17 cellular contexts compared by ENCODE assay signal in the genomic region with DNA sequence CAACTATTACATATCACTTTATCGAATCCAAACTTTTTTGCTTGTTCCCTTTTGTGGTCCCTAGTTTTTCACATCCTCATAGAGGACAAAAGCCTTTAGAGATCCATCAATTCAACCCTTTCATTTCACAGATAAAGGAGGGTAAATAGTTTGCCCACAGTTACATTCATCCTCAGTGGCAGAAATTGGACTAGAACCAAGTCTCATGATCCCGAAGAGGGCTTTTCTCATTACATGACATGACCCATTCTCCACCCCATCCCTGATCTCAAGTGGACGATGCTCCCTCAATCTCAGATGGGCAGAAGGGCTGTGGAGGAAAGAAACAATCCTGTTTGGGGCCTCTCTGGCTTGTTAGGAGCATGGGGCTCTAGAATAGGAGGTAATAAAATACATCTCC. TPM values are rescaled to one million over a fixed set of nuclear protein-coding genes. Genes with fewer than 3 reads are reported as not detected.
DNase-seq lines count a peak whose midpoint lies in the region; ATAC-seq and TF ChIP-seq lines count a peak whose summit lies in the region.
"Had no signal": no experiment of that assay in that cellular context is flagged by ENCODE, and none has a peak within 500 bp of the region (broad histone marks: within the 10 kb centered on the region; RNA-seq: fewer than 3 reads in every experiment).

No MANE protein-coding gene starts in this region.

- H3K36me3 Mint-ChIP-seq in activated B cell treated with CpG ODN at 0.5 μM for 24 hours (ENCODE audit: low read depth): peaks cover 3% of the 10 kb centered on the region
- peaks cover 21% of the 10 kb centered on the region for H3K36me3 Mint-ChIP-seq in stimulated activated memory B cell treated with anti-CD40 and anti-IgM and Interleukin-4, amounts not matched to agents 10 μg/mL and 1 μg/mL and 100 μg/mL, for 72 hours
- H3K36me3 Mint-ChIP-seq: stimulated activated effector memory CD8-positive, alpha-beta T cell treated with anti-CD3 and anti-CD28 coated beads, Interleukin-12 subunit alpha, Interleukin-12 subunit beta, amount 100 ng/mL, for 72 hours had no signal

- peaks cover 2% of the 10 kb centered on the region for H3K9me3 Mint-ChIP-seq in activated B cell treated with CpG ODN at 0.5 μM for 24 hours
- peaks cover 8% of the 10 kb centered on the region for H3K9me3 Mint-ChIP-seq in stimulated activated memory B cell treated with anti-CD40 and anti-IgM and Interleukin-4, amounts not matched to agents 10 μg/mL and 1 μg/mL and 100 μg/mL, for 72 hours
- H3K9me3 Mint-ChIP-seq: stimulated activated effector memory CD8-positive, alpha-beta T cell treated with anti-CD3 and anti-CD28 coated beads, Interleukin-12 subunit alpha, Interleukin-12 subunit beta, amount 100 ng/mL, for 72 hours; T-cell had no signal

- CTCF ChIA-PET in activated B cell treated with CpG ODN at 0.5 μM for 24 hours (lab: Charles Lee): interaction anchor here (1.1 to 7.1 kb wide), 4 partner anchors 12 to 269 kb away, joined by 3 to 134 read pairs (median 4); no protein-coding TSS in a partner anchor

- TF ChIP-seq CTCF in activated B cell treated with CpG ODN at 0.5 μM for 24 hours (IDR thresholded peaks at IDR 0.05): no peak

- intact Hi-C loops in activated B cell treated with CpG ODN at 0.5 μM for 24 hours (cut with micrococcal nuclease): loop anchor here (1.0 kb wide), 2 partner anchors 22 to 35 kb away; partner anchors contain the start of gene FEM1C

- peak overlapping the region; percentile 74 for H3K4me3 Mint-ChIP-seq in activated B cell treated with CpG ODN at 0.5 μM for 24 hours
- H3K4me3 Mint-ChIP-seq in stimulated activated memory B cell treated with anti-CD40 and anti-IgM and Interleukin-4, amounts not matched to agents 10 μg/mL and 1 μg/mL and 100 μg/mL, for 72 hours: no peak overlapping the region
- H3K4me3 Mint-ChIP-seq: nephron progenitor cell; stimulated activated effector memory CD8-positive, alpha-beta T cell treated with anti-CD3 and anti-CD28 coated beads, Interleukin-12 subunit alpha, Interleukin-12 subunit beta, amount 100 ng/mL, for 72 hours; T-cell had no signal

- H3K4me1 Mint-ChIP-seq in activated B cell treated with CpG ODN at 0.5 μM for 24 hours: peaks cover 56% of the 10 kb centered on the region
- peaks cover 53% of the 10 kb centered on the region for H3K4me1 Mint-ChIP-seq in stimulated activated memory B cell treated with anti-CD40 and anti-IgM and Interleukin-4, amounts not matched to agents 10 μg/mL and 1 μg/mL and 100 μg/mL, for 72 hours
- H3K4me1 Mint-ChIP-seq: nephron progenitor cell; stimulated activated effector memory CD8-positive, alpha-beta T cell treated with anti-CD3 and anti-CD28 coated beads, Interleukin-12 subunit alpha, Interleukin-12 subunit beta, amount 100 ng/mL, for 72 hours had no signal

- POLR2A ChIA-PET in activated B cell treated with CpG ODN at 0.5 μM for 24 hours (lab: Charles Lee): interaction anchor here (1.0 to 4.5 kb wide), 4 partner anchors 9 to 262 kb away, joined by 3 to 31 read pairs (median 17); partner anchors contain the start of genes AP3S1, ATG12, FEM1C and TICAM2

- peak; percentile 1 for ATAC-seq in GM18511 (IDR thresholded peaks at IDR 0.05; ENCODE audit: unreplicated experiment)
- peak; percentile 1 for ATAC-seq in HG02938 (IDR thresholded peaks at IDR 0.05; ENCODE audit: unreplicated experiment)
- ATAC-seq in activated B cell treated with CpG ODN at 0.5 μM for 24 hours (ENCODE audit: low read depth): peak; percentile 1
- ATAC-seq in stimulated activated memory B cell treated with anti-CD40 and anti-IgM and Interleukin-4, amounts not matched to agents 10 μg/mL and 1 μg/mL and 100 μg/mL, for 72 hours: no peak
- ATAC-seq in GM21526 (IDR thresholded peaks at IDR 0.05; ENCODE audit: low FRiP score, unreplicated experiment): no peak
- no peak for ATAC-seq in GM18858 (IDR thresholded peaks at IDR 0.05; ENCODE audit: unreplicated experiment)
- ATAC-seq: left lung; stimulated activated effector memory CD8-positive, alpha-beta T cell treated with anti-CD3 and anti-CD28 coated beads, Interleukin-12 subunit alpha, Interleukin-12 subunit beta, amount 100 ng/mL, for 72 hours; T-cell had no signal

- DNase-seq in activated B cell treated with CpG ODN at 0.5 μM for 24 hours (no peak), NCI-H187 (lab: John Stamatoyannopoulos, UW) (no peak)
- DNase-seq: activated CD4-positive, alpha-beta T cell treated with anti-CD3 and anti-CD28 coated beads, Interleukin-2, amount 50 U/mL, for 1 hour; activated CD8-positive, alpha-beta memory T cell treated with anti-CD3 and anti-CD28 coated beads, Interleukin-2, amount 50 U/mL, for 48 hours; DND-41; left lung; NCI-H1105 treated with DMSO at 0.1 percent for 48 hours; NCI-H524; nephron progenitor cell; SHP77; T-cell had no signal

- no peaks in the 10 kb centered on the region for H3K27me3 Mint-ChIP-seq in activated B cell treated with CpG ODN at 0.5 μM for 24 hours
- no peaks in the 10 kb centered on the region for H3K27me3 Mint-ChIP-seq in stimulated activated memory B cell treated with anti-CD40 and anti-IgM and Interleukin-4, amounts not matched to agents 10 μg/mL and 1 μg/mL and 100 μg/mL, for 72 hours
- H3K27me3 Mint-ChIP-seq: T-cell had no signal

- peak overlapping the region; percentile 83 for H3K27ac Mint-ChIP-seq in activated B cell treated with CpG ODN at 0.5 μM for 24 hours
- peak overlapping the region; percentile 57 for H3K27ac Mint-ChIP-seq in stimulated activated memory B cell treated with anti-CD40 and anti-IgM and Interleukin-4, amounts not matched to agents 10 μg/mL and 1 μg/mL and 100 μg/mL, for 72 hours
- H3K27ac Mint-ChIP-seq: nephron progenitor cell; stimulated activated effector memory CD8-positive, alpha-beta T cell treated with anti-CD3 and anti-CD28 coated beads, Interleukin-12 subunit alpha, Interleukin-12 subunit beta, amount 100 ng/mL, for 72 hours; T-cell had no signal

RNA-seq across cellular contexts. Expression of gene TICAM2, which starts 23.1 kb away (rescaled TPM):
- 12.4 and 13.3 TPM in 2 replicates for total RNA-seq in activated B cell treated with CpG ODN at 0.5 μM for 24 hours

RNA-seq across cellular contexts. Expression of gene FEM1C, which starts 34.6 kb away (rescaled TPM):
- total RNA-seq in activated B cell treated with CpG ODN at 0.5 μM for 24 hours: 19.1 and 19.8 TPM in 2 replicates

RNA-seq across cellular contexts. Expression of gene TMED7, which starts 46.6 kb away (rescaled TPM):
- 34.9 and 35.0 TPM in 2 replicates for total RNA-seq in activated B cell treated with CpG ODN at 0.5 μM for 24 hours

Comparison
In these comparisons a context has a peak if more than half of its experiments do, and no peak if none do; other contexts are left out.
1. ATAC-seq: peak in GM18511 (single experiment), HG02938 (single experiment) and activated B cell treated with CpG ODN at 0.5 μM for 24 hours (single experiment); none in stimulated activated memory B cell treated with anti-CD40 and anti-IgM and Interleukin-4, amounts not matched to agents 10 μg/mL and 1 μg/mL and 100 μg/mL, for 72 hours (single experiment), GM21526 (single experiment) and GM18858 (single experiment).